ENCODE assay signal across 1 cellular context in genomic region chr9:87803623-87804345, GRCh38.
A peak's percentile ranks its signal among the peaks of the same experiment; 100 is the strongest.
TF ChIP-seq lines count a peak whose summit lies in the region.

No MANE protein-coding gene starts in this region.

TF ChIP-seq in K562, 482 proteins besides CTCF, POLR2A, EP300 and RAD21 (continued from another document and continues in another):
- TF ChIP-seq MGA (IDR thresholded peaks at IDR 0.05) (peak; percentile 42; the same call in 1 of the 2 replicates), CAMTA2 (CRISPR knock-in tag; conservative IDR thresholded peaks at IDR 0.05) (no peak), KHSRP (IDR thresholded peaks at IDR 0.05) (peak; percentile 40; the same call in 1 of the 2 replicates), ZC3H4 (CRISPR knock-in tag; IDR thresholded peaks at IDR 0.05; ENCODE audit: borderline replicate concordance) (no peak), ARID3A (IDR thresholded peaks at IDR 0.05; ENCODE audit: borderline replicate concordance, low read depth, low read length) (peak; percentile 24; the same call in 1 of the 2 replicates), HDGF (IDR thresholded peaks at IDR 0.05) (no peak), KAT2B (IDR thresholded peaks at IDR 0.05; ENCODE audit: low read depth, low read length) (no peak), KLF13 (tag; IDR thresholded peaks at IDR 0.05; ENCODE audit: borderline replicate concordance, low read depth) (no peak), L3MBTL2 (IDR thresholded peaks at IDR 0.05) (peak; percentile 67; the same call in 1 of the 2 replicates), GATA2 (CRISPR knock-in tag; IDR thresholded peaks at IDR 0.05) (peak; percentile 72; the same call in 1 of the 2 replicates), CBFA2T2 (conservative IDR thresholded peaks at IDR 0.05) (peak; percentile 96), STAT5B (CRISPR knock-in tag; IDR thresholded peaks at IDR 0.05) (no peak), ZNF518B (CRISPR knock-in tag; IDR thresholded peaks at IDR 0.05) (no peak), DMBX1 (CRISPR knock-in tag; IDR thresholded peaks at IDR 0.05; ENCODE audit: borderline replicate concordance) (peak; percentile 59; the same call in 1 of the 2 replicates), SFPQ (IDR thresholded peaks at IDR 0.05; ENCODE audit: low read depth, low read length) (no peak), SMARCC2 (IDR thresholded peaks at IDR 0.05; ENCODE audit: low read depth) (peak; percentile 60; the same call in 1 of the 2 replicates), ZNF589 (CRISPR knock-in tag; IDR thresholded peaks at IDR 0.05; ENCODE audit: low read depth) (peak; percentile 72; the same call in 1 of the 2 replicates), KLF16 (IDR thresholded peaks at IDR 0.05) (peak; percentile 91), ZBTB40 (IDR thresholded peaks at IDR 0.05) (peak; percentile 92), ZBTB40 (CRISPR knock-in tag; IDR thresholded peaks at IDR 0.05) (peak; percentile 89), HMGN3 (IDR thresholded peaks at IDR 0.05; ENCODE audit: borderline replicate concordance, extremely low read depth, insufficient read length, low read depth, low read length) (no peak), SMARCA4 (IDR thresholded peaks at IDR 0.05) (peak; percentile 89), MCM7 (IDR thresholded peaks at IDR 0.05) (no peak), KDM1A (IDR thresholded peaks at IDR 0.05) (peak; percentile 19 to 29; a peak in 2 of 4 replicates)
